Comparison of ENCODE assay signal across 8 cellular contexts in genomic region chr13:69565334-69565733, GRCh38.
A peak's percentile ranks its signal among the peaks of the same experiment; 100 is the strongest.
DNase-seq lines count a peak whose midpoint lies in the region; ATAC-seq, FAIRE-seq and TF ChIP-seq lines count a peak whose summit lies in the region.

No MANE protein-coding gene starts in this region.

- no peak overlapping the region for H3K4me2 ChIP-seq in astrocyte (ENCODE audit: low read length)

- H3K27me3 ChIP-seq in BE2C = no peaks in the 10 kb centered on the region
- H3K27me3 ChIP-seq in astrocyte (ENCODE audit: insufficient read depth, low read length) = peaks cover 3% of the 10 kb centered on the region
- H3K27me3 ChIP-seq in transverse colon = no peaks in the 10 kb centered on the region
- no peaks in the 10 kb centered on the region for H3K27me3 ChIP-seq in thyroid gland
- no peaks in the 10 kb centered on the region for H3K27me3 ChIP-seq in prostate gland (replicated peaks; ENCODE audit: insufficient read depth)
- H3K27me3 ChIP-seq in CD8-positive, alpha-beta T cell (ENCODE audit: insufficient read depth, low read length) = no peaks in the 10 kb centered on the region

- no peak for TF ChIP-seq EP300 in transverse colon (IDR thresholded peaks at IDR 0.05; ENCODE audit: low read depth)

- in situ Hi-C loops in transverse colon (cut with MboI; ENCODE audit: low pct_ligation_motif_present in 1 of 4, low pct_unique_long_range_greater_than_20kb in 1 of 4, low sequenced_read_pairs in 3 of 4) = no loop called here

- TF ChIP-seq CTCF in BE2C (IDR thresholded peaks at IDR 0.05; ENCODE audit: low read depth, low read length) (peak; percentile 85), astrocyte (IDR thresholded peaks at IDR 0.05; ENCODE audit: insufficient read depth, low read depth, low read length) (peak; percentile 45), transverse colon (IDR thresholded peaks at IDR 0.05) (peak in 2 of 5 experiments; percentile 31 to 33), thyroid gland (IDR thresholded peaks at IDR 0.05) (no peak), prostate gland (IDR thresholded peaks at IDR 0.05) (no peak)
- TF ChIP-seq CTCF in CD8-positive, alpha-beta T cell (IDR thresholded peaks at IDR 0.05) = no peak

- H3K36me3 ChIP-seq in BE2C = no peaks in the 10 kb centered on the region
- H3K36me3 ChIP-seq in astrocyte (ENCODE audit: insufficient read depth, low read length) = no peaks in the 10 kb centered on the region
- H3K36me3 ChIP-seq in transverse colon = no peaks in the 10 kb centered on the region
- no peaks in the 10 kb centered on the region for H3K36me3 ChIP-seq in thyroid gland
- no peaks in the 10 kb centered on the region for H3K36me3 ChIP-seq in prostate gland
- no peaks in the 10 kb centered on the region for H3K36me3 ChIP-seq in CD8-positive, alpha-beta T cell (ENCODE audit: insufficient read depth, low read length)

- intact Hi-C loops in transverse colon (cut with DNase I; ENCODE audit: low total_unique reads) = no loop called here
- intact Hi-C loops in thyroid gland (cut with DNase I) = no loop called here
- intact Hi-C loops in prostate gland (cut with DNase I) = no loop called here
- intact Hi-C loops in CD8-positive, alpha-beta T cell (cut with DNase I, micrococcal nuclease) = no loop called here

- no peak overlapping the region for H3K27ac ChIP-seq in astrocyte (ENCODE audit: low read depth, low read length)
- no peak overlapping the region for H3K27ac ChIP-seq in transverse colon
- H3K27ac ChIP-seq in thyroid gland = no peak overlapping the region
- H3K27ac ChIP-seq in prostate gland = no peak overlapping the region
- H3K27ac ChIP-seq in CD8-positive, alpha-beta T cell (ENCODE audit: low read depth, low read length) = no peak overlapping the region

- peaks cover 4% of the 10 kb centered on the region; the same call in 1 of the 2 replicates for H3K4me1 ChIP-seq in BE2C
- H3K4me1 ChIP-seq in astrocyte (ENCODE audit: insufficient read depth, low read length) = no peaks in the 10 kb centered on the region
- H3K4me1 ChIP-seq in transverse colon = no peaks in the 10 kb centered on the region
- no peaks in the 10 kb centered on the region for H3K4me1 ChIP-seq in thyroid gland
- H3K4me1 ChIP-seq in prostate gland (replicated peaks) = no peaks in the 10 kb centered on the region
- no peaks in the 10 kb centered on the region for H3K4me1 ChIP-seq in CD8-positive, alpha-beta T cell (ENCODE audit: insufficient read depth, low read length)

- POLR2A ChIA-PET in CD8-positive, alpha-beta T cell (lab: Charles Lee) = no interaction called here

- 66 to 77% methylated on average over 4 of the region's 4 CpGs for WGBS in transverse colon (ENCODE audit: low coverage in 1 of 2), 2 donors
- WGBS in thyroid gland, 2 donors = 49 to 70% methylated on average over 4 of the region's 4 CpGs
- 55% methylated on average over 4 of the region's 4 CpGs for WGBS in prostate gland

- H3K4me3 Mint-ChIP-seq in astrocyte (ENCODE audit: unreplicated experiment) = no peak overlapping the region
- H3K4me3 Mint-ChIP-seq in CD8-positive, alpha-beta T cell = no peak overlapping the region

- H3K4me1 Mint-ChIP-seq in astrocyte (ENCODE audit: low read depth, unreplicated experiment) = peaks cover 3% of the 10 kb centered on the region
- no peaks in the 10 kb centered on the region for H3K4me1 Mint-ChIP-seq in CD8-positive, alpha-beta T cell (ENCODE audit: low read depth)

- DNase-seq in BE2C (peak; percentile 67), HPDE6-E6E7 (ENCODE audit: extremely low spot score) (peak; percentile 25), astrocyte (ENCODE audit: low read depth) (peak; percentile 67), transverse colon (peak; percentile 12), thyroid gland (no peak), prostate gland (ENCODE audit: low spot score) (no peak)
- DNase-seq in CD8-positive, alpha-beta T cell = no peak

- H3K9ac ChIP-seq in astrocyte (ENCODE audit: low read length) = no peak overlapping the region

- H3K4me3 ChIP-seq in BE2C (ENCODE audit: low read depth, low read length) = no peak overlapping the region
- no peak overlapping the region for H3K4me3 ChIP-seq in astrocyte (ENCODE audit: insufficient read depth, low read depth, low read length)
- no peak overlapping the region for H3K4me3 ChIP-seq in transverse colon
- no peak overlapping the region for H3K4me3 ChIP-seq in thyroid gland (replicated peaks in 1 of 3)
- no peak overlapping the region for H3K4me3 ChIP-seq in prostate gland
- no peak overlapping the region for H3K4me3 ChIP-seq in CD8-positive, alpha-beta T cell (ENCODE audit: low read depth, low read length)

- no peak overlapping the region for H2AFZ ChIP-seq in astrocyte (ENCODE audit: low read depth, low read length)

- no peak overlapping the region for H3K27ac Mint-ChIP-seq in astrocyte (ENCODE audit: unreplicated experiment)
- H3K27ac Mint-ChIP-seq in CD8-positive, alpha-beta T cell = no peak overlapping the region

- H3K36me3 Mint-ChIP-seq in astrocyte (ENCODE audit: low read depth, unreplicated experiment) = no peaks in the 10 kb centered on the region
- no peaks in the 10 kb centered on the region for H3K36me3 Mint-ChIP-seq in CD8-positive, alpha-beta T cell

- no peak for FAIRE-seq in astrocyte (lab: Jason Lieb, UNC)

- no peaks in the 10 kb centered on the region for H3K9me3 Mint-ChIP-seq in astrocyte (ENCODE audit: unreplicated experiment)
- H3K9me3 Mint-ChIP-seq in CD8-positive, alpha-beta T cell = peaks cover 11% of the 10 kb centered on the region

- CTCF ChIA-PET in CD8-positive, alpha-beta T cell (lab: Charles Lee) = no interaction called here

- ATAC-seq in GM19452 (IDR thresholded peaks at IDR 0.05; ENCODE audit: unreplicated experiment) = peak; percentile 72
- no peak for ATAC-seq in CD8-positive, alpha-beta T cell

- H4K20me1 ChIP-seq in astrocyte (ENCODE audit: insufficient read depth, low read length) = no peaks in the 10 kb centered on the region

- no peak for TF ChIP-seq POLR2A in transverse colon (IDR thresholded peaks at IDR 0.05)
- TF ChIP-seq POLR2A in thyroid gland (IDR thresholded peaks at IDR 0.05) = no peak
- TF ChIP-seq POLR2A in prostate gland (IDR thresholded peaks at IDR 0.05) = no peak

- H3K9me3 ChIP-seq in BE2C = no peaks in the 10 kb centered on the region
- H3K9me3 ChIP-seq in astrocyte (ENCODE audit: insufficient read depth, low read depth, low read length) = no peaks in the 10 kb centered on the region
- no peaks in the 10 kb centered on the region for H3K9me3 ChIP-seq in transverse colon
- H3K9me3 ChIP-seq in thyroid gland = no peaks in the 10 kb centered on the region
- no peaks in the 10 kb centered on the region for H3K9me3 ChIP-seq in prostate gland
- no peaks in the 10 kb centered on the region for H3K9me3 ChIP-seq in CD8-positive, alpha-beta T cell (ENCODE audit: low read length)

- no peaks in the 10 kb centered on the region for H3K27me3 Mint-ChIP-seq in astrocyte (ENCODE audit: low read depth, unreplicated experiment)
- no peaks in the 10 kb centered on the region for H3K27me3 Mint-ChIP-seq in CD8-positive, alpha-beta T cell (ENCODE audit: low read depth)

- H3K79me2 ChIP-seq in astrocyte (ENCODE audit: insufficient read depth, low read length) = no peaks in the 10 kb centered on the region

Comparison
In these comparisons a context has a peak if more than half of its experiments do, and no peak if none do; other contexts are left out.
1. DNase-seq: peak in BE2C (single experiment), HPDE6-E6E7 (single experiment), astrocyte (single experiment) and transverse colon (single experiment); none in thyroid gland (0 of 2), prostate gland (single experiment) and CD8-positive, alpha-beta T cell (0 of 7).
2. CTCF ChIP-seq: peak in BE2C (single experiment) and astrocyte (single experiment); none in thyroid gland (0 of 6), prostate gland (0 of 4) and CD8-positive, alpha-beta T cell (single experiment).